In the genomic region with DNA sequence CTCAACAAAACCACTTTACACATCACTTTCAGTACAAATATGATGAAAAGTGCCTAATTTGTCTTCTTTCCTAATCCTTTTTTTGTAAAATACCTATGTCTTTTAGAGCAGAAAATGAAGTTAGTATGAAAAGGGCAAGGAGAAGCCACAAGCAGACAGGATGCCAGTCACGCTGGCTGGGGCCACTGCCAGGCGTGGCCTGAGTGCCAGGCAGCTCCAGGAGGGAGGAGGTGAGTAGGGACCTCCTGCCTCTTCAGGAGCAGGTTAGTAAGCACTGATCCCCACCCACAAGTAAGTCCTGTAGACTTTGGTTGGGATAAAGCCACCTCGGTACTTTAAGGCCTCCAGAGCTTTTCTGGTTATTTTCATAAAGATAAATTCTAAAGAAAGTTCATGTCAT, we compare ENCODE assay signal across 4 cellular contexts.
"Had no signal": no experiment of that assay in that cellular context is flagged by ENCODE, and none has a peak within 500 bp of the region (broad histone marks: within the 10 kb centered on the region; RNA-seq: fewer than 3 reads in every experiment).

No MANE protein-coding gene starts in this region.

- ATAC-seq: GM23338 had no signal

- H3K36me3 Mint-ChIP-seq: IgD-negative memory B cell had no signal

- H3K4me3 Mint-ChIP-seq: GM23338, H9, IgD-negative memory B cell had no signal

- H3K27ac Mint-ChIP-seq: GM23338, H9 had no signal

- H3K9me3 Mint-ChIP-seq: H9 had no signal

- H3K4me1 Mint-ChIP-seq: GM23338, H9 had no signal

- H3K4me3 ChIP-seq: GM23338 had no signal

- DNase-seq: H9, HCEC 1CT had no signal
